Comparison of ENCODE assay signal across 8 cellular contexts in genomic region chr11:59756845-59757244, GRCh38. TPM values are rescaled to one million over a fixed set of nuclear protein-coding genes. Genes with fewer than 3 reads are reported as not detected.
A peak's percentile ranks its signal among the peaks of the same experiment; 100 is the strongest.
DNase-seq lines count a peak whose midpoint lies in the region; ATAC-seq, FAIRE-seq and TF ChIP-seq lines count a peak whose summit lies in the region.

No MANE protein-coding gene starts in this region.

- no peaks in the 10 kb centered on the region for H3K27me3 ChIP-seq in upper lobe of left lung

- H3K9me3 Mint-ChIP-seq in activated naive CD8-positive, alpha-beta T cell treated with anti-CD3 and anti-CD28 coated beads for 36 hours = no peaks in the 10 kb centered on the region

- H3K36me3 ChIP-seq in kidney (ENCODE audit: control insufficient read depth in 1 of 2, insufficient read depth in 2 of 2, low read length in 2 of 2) (peaks cover 0 to 2% of the 10 kb centered on the region in 2 donors), upper lobe of left lung (no peaks in the 10 kb centered on the region)

- ATAC-seq in HG03565 (IDR thresholded peaks at IDR 0.05; ENCODE audit: unreplicated experiment) = peak; percentile 37
- peak in 1 of 2 donors; percentile 3 for ATAC-seq in upper lobe of left lung (ENCODE audit: low FRiP score in 2 of 2)

- H3K27ac ChIP-seq in kidney (ENCODE audit: low read depth in 2 of 2, low read length in 2 of 2) = peak overlapping the region; percentile 43 to 96
- peak overlapping the region; percentile 96 to 99 (median 98) for H3K27ac ChIP-seq in upper lobe of left lung

- DNase-seq in COLO668 (lab: John Stamatoyannopoulos, UW; ENCODE audit: unreplicated experiment) = peak; percentile 49
- no peak for DNase-seq in activated naive CD8-positive, alpha-beta T cell treated with anti-CD3 and anti-CD28 coated beads for 36 hours
- DNase-seq in kidney = no peak
- DNase-seq in upper lobe of left lung = peak in 1 of 2 donors; percentile 74
- DNase-seq in epidermal melanocyte (ENCODE audit: insufficient read length, low spot score) = no peak
- DNase-seq in effector CD8-positive, alpha-beta T cell (lab: John Stamatoyannopoulos, UW) = no peak
- DNase-seq in SHP77 (lab: John Stamatoyannopoulos, UW) = no peak

- peak overlapping the region; percentile 66 to 95 for H3K4me3 ChIP-seq in kidney (ENCODE audit: low read length in 2 of 2)
- peak overlapping the region; percentile 17 to 99 (median 92) for H3K4me3 ChIP-seq in upper lobe of left lung

- no peak overlapping the region for H3K4me3 Mint-ChIP-seq in activated naive CD8-positive, alpha-beta T cell treated with anti-CD3 and anti-CD28 coated beads for 36 hours

- no peak for TF ChIP-seq POLR2A in upper lobe of left lung (IDR thresholded peaks at IDR 0.05)

- TF ChIP-seq EP300 in upper lobe of left lung (IDR thresholded peaks at IDR 0.05) = no peak

- no peaks in the 10 kb centered on the region for H3K27me3 Mint-ChIP-seq in activated naive CD8-positive, alpha-beta T cell treated with anti-CD3 and anti-CD28 coated beads for 36 hours

- H3K4me1 ChIP-seq in kidney (ENCODE audit: control insufficient read depth in 1 of 2, insufficient read depth in 1 of 2, low read depth in 1 of 2, low read length in 2 of 2) (peaks cover 14 to 20% of the 10 kb centered on the region in 2 donors), upper lobe of left lung (peaks cover 20 to 36% (median 27%) of the 10 kb centered on the region in 4 donors)

- intact Hi-C loops in kidney (cut with DNase I) = no loop called here

- no peaks in the 10 kb centered on the region for H3K36me3 Mint-ChIP-seq in activated naive CD8-positive, alpha-beta T cell treated with anti-CD3 and anti-CD28 coated beads for 36 hours

- FAIRE-seq in kidney (lab: Jason Lieb, UNC) = no peak

- H3K9me3 ChIP-seq in kidney (ENCODE audit: control insufficient read depth in 1 of 2, low read length in 2 of 2) = no peaks in the 10 kb centered on the region
- H3K9me3 ChIP-seq in upper lobe of left lung = no peaks in the 10 kb centered on the region

- TF ChIP-seq CTCF in kidney (IDR thresholded peaks at IDR 0.05; ENCODE audit: borderline replicate concordance, extremely low read depth, insufficient read depth) (no peak), upper lobe of left lung (IDR thresholded peaks at IDR 0.05) (no peak)

- 35 to 45% methylated on average over 4 of the region's 4 CpGs for WGBS in upper lobe of left lung, 2 donors

- H3K27ac Mint-ChIP-seq in activated naive CD8-positive, alpha-beta T cell treated with anti-CD3 and anti-CD28 coated beads for 36 hours = peak overlapping the region; percentile 36

- H3K9ac ChIP-seq in kidney (ENCODE audit: low read length in 2 of 2) = peak overlapping the region in 1 of 2 donors; percentile 93

- peaks cover 23% of the 10 kb centered on the region for H3K4me1 Mint-ChIP-seq in activated naive CD8-positive, alpha-beta T cell treated with anti-CD3 and anti-CD28 coated beads for 36 hours

RNA-seq across cellular contexts. Expression of gene STX3, which starts 1.7 kb away (rescaled TPM):
- 1 to 10 TPM; 7.3 to 8.0 TPM for total RNA-seq in activated naive CD8-positive, alpha-beta T cell treated with anti-CD3 and anti-CD28 coated beads for 36 hours
- 43.2 TPM for total RNA-seq in kidney
- 57.2 TPM for polyA plus RNA-seq in kidney (ENCODE audit: insufficient read depth, low read depth, low replicate concordance)
- total RNA-seq in upper lobe of left lung = 100 to 1,000 TPM in 4 of 6 donors, 10 to 100 TPM in 2; 65.0 to 145 (median 135) TPM

RNA-seq across cellular contexts. Expression of gene OR10V1, which starts 43.2 kb away (rescaled TPM):
- total RNA-seq in activated naive CD8-positive, alpha-beta T cell treated with anti-CD3 and anti-CD28 coated beads for 36 hours = not detected
- not detected for total RNA-seq in kidney
- polyA plus RNA-seq in kidney (ENCODE audit: insufficient read depth, low read depth, low replicate concordance) = not detected
- total RNA-seq in upper lobe of left lung = not detected

RNA-seq across cellular contexts. Expression of gene MRPL16, which starts 53.7 kb away (rescaled TPM):
- 100 to 1,000 TPM; 104 to 105 TPM for total RNA-seq in activated naive CD8-positive, alpha-beta T cell treated with anti-CD3 and anti-CD28 coated beads for 36 hours
- total RNA-seq in kidney = 38.0 TPM
- polyA plus RNA-seq in kidney (ENCODE audit: insufficient read depth, low read depth, low replicate concordance) = 109 TPM
- 10 to 100 TPM; 15.9 to 40.0 (median 35.0) TPM for total RNA-seq in upper lobe of left lung
